ENCODE assay signal across 33 cellular contexts in the genomic region with DNA sequence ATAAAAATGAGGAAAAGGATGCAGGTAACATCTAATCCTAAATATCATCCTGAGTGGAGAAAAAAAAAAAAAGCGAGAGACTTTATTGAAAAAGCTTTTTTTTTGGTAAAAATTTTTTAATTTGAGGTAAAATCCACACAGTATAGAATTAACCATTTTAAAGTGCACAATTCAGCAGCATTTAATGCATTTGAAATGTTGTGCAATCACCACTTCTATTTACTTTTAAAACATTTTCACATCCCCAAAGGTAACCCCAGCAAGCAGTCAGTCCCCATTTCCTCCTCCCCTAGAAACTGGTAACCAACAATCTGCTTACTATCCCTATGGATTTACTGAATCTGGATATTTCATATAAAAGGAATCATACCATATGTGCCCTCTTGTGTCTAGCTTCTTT.
"Had no signal": no experiment of that assay in that cellular context is flagged by ENCODE, and none has a peak within 500 bp of the region (broad histone marks: within the 10 kb centered on the region; RNA-seq: fewer than 3 reads in every experiment).

No MANE protein-coding gene starts in this region.

- DNase-seq: activated effector memory CD4-positive, alpha-beta T cell treated with anti-CD3 and anti-CD28 coated beads, Interleukin-2, amount 50 U/mL, for 16 hours; activated effector memory CD4-positive, alpha-beta T cell treated with Interleukin-2 at 50 U/mL for 16 hours; activated gamma-delta T cell; activated gamma-delta T cell treated with Interleukin-2 at 50 U/mL for 16 hours; activated naive CD4-positive, alpha-beta T cell; activated naive CD4-positive, alpha-beta T cell treated with anti-CD3 and anti-CD28 coated beads for 36 hours; activated naive CD4-positive, alpha-beta T cell treated with anti-CD3 and anti-CD28 coated beads, Interleukin-2, amount 10 ng/mL, durations not matched to agents 7 days and 5 days; activated naive CD4-positive, alpha-beta T cell treated with anti-CD3 and anti-CD28 coated beads, Interleukin-2, amount 50 U/mL, for 16 hours; activated naive CD4-positive, alpha-beta T cell treated with Interleukin-2 at 50 U/mL for 16 hours; activated naive CD8-positive, alpha-beta T cell treated with anti-CD3 and anti-CD28 coated beads for 36 hours; activated naive CD8-positive, alpha-beta T cell treated with anti-CD3 and anti-CD28 coated beads, Interleukin-2, amount 10 ng/mL, durations not matched to agents 7 days and 5 days; activated naive CD8-positive, alpha-beta T cell treated with anti-CD3 and anti-CD28 coated beads, Interleukin-2, amount 50 U/mL, for 24 hours; activated T-cell treated with anti-CD3 and anti-CD28 coated beads, Interleukin-2, amount 50 U/mL, for 4 hours; activated T-cell treated with anti-CD3 and anti-CD28 coated beads, Interleukin-2, amount 50 U/mL, for 48 hours; activated T-cell treated with anti-CD3 and anti-CD28 coated beads, Interleukin-2, amount 50 U/mL, for 72 hours; adrenal gland; amniotic stem cell; amygdala; anterior cingulate cortex; aorta; body of pancreas; brain microvascular endothelial cell; caudate nucleus; central memory CD4-positive, alpha-beta T cell; cerebellar nuclear complex had no signal

- H3K4me1 ChIP-seq: adrenal gland, ascending aorta, body of pancreas, breast epithelium had no signal

- ATAC-seq: activated naive CD4-positive, alpha-beta T cell treated with anti-CD3 and anti-CD28 coated beads, Interleukin-2, amount 50 U/mL, for 72 hours; activated naive CD8-positive, alpha-beta T cell treated with anti-CD3 and anti-CD28 coated beads, Interleukin-2, amount 50 U/mL, for 24 hours; activated T-cell treated with anti-CD3 and anti-CD28 coated beads, Interleukin-2, amount 50 U/mL, for 4 hours; activated T-cell treated with anti-CD3 and anti-CD28 coated beads, Interleukin-2, amount 50 U/mL, for 72 hours; activated T-helper 17 cell treated with anti-CD3 and anti-CD28 coated beads, Interleukin-2, amount 50 U/mL, for 72 hours; body of pancreas had no signal

- H3K27me3 ChIP-seq: adrenal gland, ascending aorta, body of pancreas, brain microvascular endothelial cell, breast epithelium, cardiac muscle cell had no signal

- H3K27ac ChIP-seq: adrenal gland, ascending aorta, body of pancreas, brain microvascular endothelial cell, breast epithelium, cardiac muscle cell had no signal

- FAIRE-seq: astrocyte, bronchial epithelial cell, colon had no signal

- H3K4me3 ChIP-seq: adrenal gland, ascending aorta, body of pancreas, breast epithelium, cardiac muscle cell had no signal

- H3K9me3 ChIP-seq: adrenal gland, ascending aorta, body of pancreas, breast epithelium had no signal

- H3K36me3 ChIP-seq: adrenal gland, ascending aorta, brain microvascular endothelial cell, breast epithelium, cardiac muscle cell had no signal
